Comparison of ENCODE assay signal across 1 cellular context in the genomic region with DNA sequence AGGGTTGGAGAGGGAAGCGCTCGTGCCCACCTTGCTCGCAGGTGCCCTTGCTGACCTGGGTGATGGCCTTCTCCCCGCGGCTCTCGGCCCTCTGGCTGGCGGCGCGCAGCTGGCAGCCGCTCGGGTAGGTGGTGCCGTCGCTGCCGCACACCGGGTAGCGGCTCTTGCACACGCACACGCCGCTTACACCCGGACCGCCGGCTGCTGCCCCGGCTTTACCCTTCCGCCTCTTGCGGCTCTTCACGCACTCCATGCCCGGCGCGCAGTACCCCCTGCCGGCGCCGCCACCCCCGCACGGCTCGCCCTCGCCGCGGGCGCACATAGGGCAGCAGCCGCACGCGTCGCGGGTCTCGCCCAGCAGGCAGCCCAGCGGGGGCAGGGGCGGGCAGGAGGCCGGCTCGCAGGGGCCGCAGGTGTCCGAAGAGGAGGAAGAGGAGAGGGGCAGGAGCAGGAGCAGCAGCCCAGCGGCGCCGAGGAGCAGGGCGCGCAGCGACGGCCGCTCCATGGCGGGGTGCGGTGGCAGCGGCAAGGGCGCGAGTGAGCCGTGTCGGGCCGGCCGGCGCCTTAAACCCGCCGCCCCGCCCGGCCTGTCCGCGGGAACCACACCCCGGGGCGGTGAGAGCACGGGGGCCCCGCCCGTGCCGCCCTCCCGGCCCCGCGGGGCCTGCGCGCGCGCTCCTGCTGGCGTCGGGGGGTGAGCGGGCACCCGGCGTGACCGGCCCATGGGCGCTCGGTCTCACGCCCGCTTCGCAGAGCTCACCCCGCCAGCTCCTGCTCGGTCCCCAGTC.
A peak's percentile ranks its signal among the peaks of the same experiment; 100 is the strongest.
TF ChIP-seq lines count a peak whose summit lies in the region.

A gene with protein sequence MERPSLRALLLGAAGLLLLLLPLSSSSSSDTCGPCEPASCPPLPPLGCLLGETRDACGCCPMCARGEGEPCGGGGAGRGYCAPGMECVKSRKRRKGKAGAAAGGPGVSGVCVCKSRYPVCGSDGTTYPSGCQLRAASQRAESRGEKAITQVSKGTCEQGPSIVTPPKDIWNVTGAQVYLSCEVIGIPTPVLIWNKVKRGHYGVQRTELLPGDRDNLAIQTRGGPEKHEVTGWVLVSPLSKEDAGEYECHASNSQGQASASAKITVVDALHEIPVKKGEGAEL (minus strand): TSS at position 539 of the 788 bp plus-strand sequence. CDS start 34 bp downstream, at position 505.

TF ChIP-seq in K562, 482 proteins besides CTCF, POLR2A, EP300 and RAD21:
- peak; percentile 10; the same call in 1 of the 2 replicates for TF ChIP-seq CXXC5 (CRISPR knock-in tag; IDR thresholded peaks at IDR 0.05)
- no peak for TF ChIP-seq NR4A1 (CRISPR knock-in tag; IDR thresholded peaks at IDR 0.05)
- no peak for TF ChIP-seq NR4A1 (tag; IDR thresholded peaks at IDR 0.05)
- no peak for TF ChIP-seq MYC (IDR thresholded peaks at IDR 0.05; ENCODE audit: low read depth, low read length)
- TF ChIP-seq MYC (CRISPR knock-in tag; IDR thresholded peaks at IDR 0.05; ENCODE audit: borderline replicate concordance, low read depth), result no peak
- TF ChIP-seq IFI16 (CRISPR knock-in tag; IDR thresholded peaks at IDR 0.05), result no peak
- TF ChIP-seq NR2F6 (CRISPR knock-in tag; IDR thresholded peaks at IDR 0.05), result no peak
- TF ChIP-seq TAF1 (IDR thresholded peaks at IDR 0.05; ENCODE audit: control insufficient read depth, extremely low read depth, insufficient read depth, low read length, severe bottlenecking), result no peak
- no peak for TF ChIP-seq BRCA1 (IDR thresholded peaks at IDR 0.05)
- no peak for TF ChIP-seq BRCA1 (CRISPR knock-in tag; IDR thresholded peaks at IDR 0.05)
- no peak for TF ChIP-seq NR2C1 (IDR thresholded peaks at IDR 0.05)
- no peak for TF ChIP-seq NR2C1 (tag; IDR thresholded peaks at IDR 0.05)
- TF ChIP-seq ARNT (IDR thresholded peaks at IDR 0.05), result no peak
- TF ChIP-seq ZBTB7A (IDR thresholded peaks at IDR 0.05; ENCODE audit: borderline replicate concordance, control insufficient read depth, low read depth, low read length), result no peak
- no peak for TF ChIP-seq NBN (IDR thresholded peaks at IDR 0.05; ENCODE audit: low read depth)
- TF ChIP-seq MAZ (CRISPR knock-in tag; conservative IDR thresholded peaks at IDR 0.05 in 1 of 2, IDR thresholded peaks at IDR 0.05 in 1 of 2), result peak in 1 of 2 experiments; percentile 50; a peak in 1 of 4 replicates
- no peak for TF ChIP-seq MTA3 (IDR thresholded peaks at IDR 0.05; ENCODE audit: borderline replicate concordance)
- TF ChIP-seq ZNF79 (CRISPR knock-in tag; IDR thresholded peaks at IDR 0.05; ENCODE audit: low read depth), result no peak
- TF ChIP-seq, protein P1, sequence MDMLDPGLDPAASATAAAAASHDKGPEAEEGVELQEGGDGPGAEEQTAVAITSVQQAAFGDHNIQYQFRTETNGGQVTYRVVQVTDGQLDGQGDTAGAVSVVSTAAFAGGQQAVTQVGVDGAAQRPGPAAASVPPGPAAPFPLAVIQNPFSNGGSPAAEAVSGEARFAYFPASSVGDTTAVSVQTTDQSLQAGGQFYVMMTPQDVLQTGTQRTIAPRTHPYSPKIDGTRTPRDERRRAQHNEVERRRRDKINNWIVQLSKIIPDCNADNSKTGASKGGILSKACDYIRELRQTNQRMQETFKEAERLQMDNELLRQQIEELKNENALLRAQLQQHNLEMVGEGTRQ (CRISPR knock-in tag; IDR thresholded peaks at IDR 0.05), result no peak
- TF ChIP-seq ZNF707 (CRISPR knock-in tag; conservative IDR thresholded peaks at IDR 0.05), result no peak
- TF ChIP-seq, protein P2, sequence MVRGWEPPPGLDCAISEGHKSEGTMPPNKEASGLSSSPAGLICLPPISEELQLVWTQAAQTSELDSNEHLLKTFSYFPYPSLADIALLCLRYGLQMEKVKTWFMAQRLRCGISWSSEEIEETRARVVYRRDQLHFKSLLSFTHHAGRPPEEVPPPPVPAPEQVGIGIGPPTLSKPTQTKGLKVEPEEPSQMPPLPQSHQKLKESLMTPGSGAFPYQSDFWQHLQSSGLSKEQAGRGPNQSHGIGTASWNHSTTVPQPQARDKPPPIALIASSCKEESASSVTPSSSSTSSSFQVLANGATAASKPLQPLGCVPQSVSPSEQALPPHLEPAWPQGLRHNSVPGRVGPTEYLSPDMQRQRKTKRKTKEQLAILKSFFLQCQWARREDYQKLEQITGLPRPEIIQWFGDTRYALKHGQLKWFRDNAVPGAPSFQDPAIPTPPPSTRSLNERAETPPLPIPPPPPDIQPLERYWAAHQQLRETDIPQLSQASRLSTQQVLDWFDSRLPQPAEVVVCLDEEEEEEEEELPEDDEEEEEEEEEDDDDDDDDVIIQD (CRISPR knock-in tag; IDR thresholded peaks at IDR 0.05), result no peak
- TF ChIP-seq NRF1 (conservative IDR thresholded peaks at IDR 0.05 in 1 of 2, IDR thresholded peaks at IDR 0.05 in 1 of 2), result peak in 1 of 2 experiments; percentile 45; a peak in 2 of 4 replicates
- TF ChIP-seq ZNF282 (CRISPR knock-in tag; IDR thresholded peaks at IDR 0.05), result no peak
- TF ChIP-seq SRSF3 (IDR thresholded peaks at IDR 0.05; ENCODE audit: insufficient read depth, low read length), result no peak
- no peak for TF ChIP-seq ZNF589 (CRISPR knock-in tag; IDR thresholded peaks at IDR 0.05; ENCODE audit: low read depth)
- TF ChIP-seq KLF6 (CRISPR knock-in tag; IDR thresholded peaks at IDR 0.05; ENCODE audit: borderline replicate concordance), result no peak
TF ChIP-seq in K562: peak in this region for 3.
